In genomic region chr7:47473499-47474210, GRCh38 we compare ENCODE assay signal across 13 cellular contexts.
A peak's percentile ranks its signal among the peaks of the same experiment; 100 is the strongest.
DNase-seq lines count a peak whose midpoint lies in the region; ATAC-seq, FAIRE-seq and TF ChIP-seq lines count a peak whose summit lies in the region.
"Had no signal": no experiment of that assay in that cellular context is flagged by ENCODE, and none has a peak within 500 bp of the region (broad histone marks: within the 10 kb centered on the region; RNA-seq: fewer than 3 reads in every experiment).

No MANE protein-coding gene starts in this region.

- intact Hi-C loops in Right ventricle myocardium inferior (cut with DNase I) (no loop called here), Right ventricle myocardium superior (cut with DNase I) (no loop called here), lower lobe of right lung (cut with DNase I) (no loop called here), upper lobe of right lung (cut with DNase I) (no loop called here)

- ATAC-seq in Right ventricle myocardium inferior, result no peak
- ATAC-seq in Right ventricle myocardium superior (ENCODE audit: poor library complexity), result no peak
- peak; percentile 44 to 46 for ATAC-seq in lower lobe of right lung
- ATAC-seq in upper lobe of right lung, result peak; percentile 45

- FAIRE-seq in HTR-8/SVneo (lab: Jason Lieb, UNC), result no peak

- TF ChIP-seq CTCF in lower lobe of right lung (IDR thresholded peaks at IDR 0.05), result no peak
- no peak for TF ChIP-seq CTCF in upper lobe of right lung (IDR thresholded peaks at IDR 0.05)
- TF ChIP-seq CTCF in GM13977 (IDR thresholded peaks at IDR 0.05; ENCODE audit: extremely low read depth, insufficient read depth, missing control alignments), result no peak

- no peaks in the 10 kb centered on the region for H3K27me3 ChIP-seq in lower lobe of right lung (ENCODE audit: low read depth)
- no peaks in the 10 kb centered on the region for H3K27me3 ChIP-seq in upper lobe of right lung
- no peaks in the 10 kb centered on the region for H3K27me3 ChIP-seq in effector memory CD4-positive, alpha-beta T cell (replicated peaks; ENCODE audit: control insufficient read depth, insufficient read depth, low read length, poor library complexity, severe bottlenecking)
- H3K27me3 ChIP-seq: vagina had no signal

- in situ Hi-C loops in GM13977 (cut with MboI; ENCODE audit: low pct_unique_long_range_greater_than_20kb, low sequenced_read_pairs, unreplicated experiment), result no loop called here

- no peak overlapping the region for H3K27ac ChIP-seq in lower lobe of right lung
- H3K27ac ChIP-seq in upper lobe of right lung, result no peak overlapping the region
- H3K27ac ChIP-seq in effector memory CD4-positive, alpha-beta T cell (ENCODE audit: insufficient read depth, low read length, poor library complexity, severe bottlenecking), result no peak overlapping the region
- H3K27ac ChIP-seq: vagina had no signal

- DNase-seq in Right ventricle myocardium inferior (ENCODE audit: missing footprints), result peak; percentile 76
- DNase-seq in Right ventricle myocardium superior, result no peak
- peak; percentile 65 for DNase-seq in SW480 (ENCODE audit: low spot score)
- peak; percentile 75 for DNase-seq in lower lobe of right lung
- no peak for DNase-seq in upper lobe of right lung
- DNase-seq in effector memory CD4-positive, alpha-beta T cell, result no peak
- DNase-seq in HTR-8/SVneo (ENCODE audit: insufficient read length, low spot score), result no peak
- no peak for DNase-seq in GM13977 (ENCODE audit: low spot score)
- DNase-seq: activated CD4-positive, alpha-beta T cell treated with anti-CD3 and anti-CD28 coated beads for 4 hours; activated effector memory CD4-positive, alpha-beta T cell treated with anti-CD3 and anti-CD28 coated beads, Interleukin-2, amount 50 U/mL, for 16 hours; DND-41; NCI-H524 had no signal

- H3K36me3 ChIP-seq in lower lobe of right lung (peaks cover 5% of the 10 kb centered on the region), upper lobe of right lung (no peaks in the 10 kb centered on the region)
- H3K36me3 ChIP-seq in effector memory CD4-positive, alpha-beta T cell (ENCODE audit: control insufficient read depth, insufficient read depth, low read length), result no peaks in the 10 kb centered on the region
- H3K36me3 ChIP-seq: vagina had no signal

- H3K4me1 ChIP-seq in lower lobe of right lung (peaks cover 39% of the 10 kb centered on the region), upper lobe of right lung (peaks cover 40% of the 10 kb centered on the region)
- H3K4me1 ChIP-seq in effector memory CD4-positive, alpha-beta T cell (ENCODE audit: control insufficient read depth, insufficient read depth, low read length, poor library complexity, severe bottlenecking), result no peaks in the 10 kb centered on the region

- H3K9me3 ChIP-seq in lower lobe of right lung, result no peaks in the 10 kb centered on the region
- no peaks in the 10 kb centered on the region for H3K9me3 ChIP-seq in upper lobe of right lung
- H3K9me3 ChIP-seq in effector memory CD4-positive, alpha-beta T cell (ENCODE audit: control insufficient read depth, low read length), result no peaks in the 10 kb centered on the region
- H3K9me3 ChIP-seq: vagina had no signal

- H3K4me3 ChIP-seq in lower lobe of right lung, result no peak overlapping the region
- H3K4me3 ChIP-seq in upper lobe of right lung, result no peak overlapping the region
- H3K4me3 ChIP-seq in effector memory CD4-positive, alpha-beta T cell (ENCODE audit: insufficient read depth, low read depth, low read length, poor library complexity, severe bottlenecking), result no peak overlapping the region
- H3K4me3 ChIP-seq: vagina had no signal

Comparison
In these comparisons a context has a peak if more than half of its experiments do, and no peak if none do; other contexts are left out.
1. DNase-seq: peak in Right ventricle myocardium inferior (single experiment), SW480 (single experiment) and lower lobe of right lung (single experiment); none in Right ventricle myocardium superior (single experiment), upper lobe of right lung (single experiment), effector memory CD4-positive, alpha-beta T cell (0 of 3), HTR-8/SVneo (single experiment) and GM13977 (single experiment).
2. ATAC-seq: peak in lower lobe of right lung (2 of 2) and upper lobe of right lung (single experiment); none in Right ventricle myocardium inferior (single experiment) and Right ventricle myocardium superior (single experiment).